23 cellular contexts compared by ENCODE assay signal in the genomic region with DNA sequence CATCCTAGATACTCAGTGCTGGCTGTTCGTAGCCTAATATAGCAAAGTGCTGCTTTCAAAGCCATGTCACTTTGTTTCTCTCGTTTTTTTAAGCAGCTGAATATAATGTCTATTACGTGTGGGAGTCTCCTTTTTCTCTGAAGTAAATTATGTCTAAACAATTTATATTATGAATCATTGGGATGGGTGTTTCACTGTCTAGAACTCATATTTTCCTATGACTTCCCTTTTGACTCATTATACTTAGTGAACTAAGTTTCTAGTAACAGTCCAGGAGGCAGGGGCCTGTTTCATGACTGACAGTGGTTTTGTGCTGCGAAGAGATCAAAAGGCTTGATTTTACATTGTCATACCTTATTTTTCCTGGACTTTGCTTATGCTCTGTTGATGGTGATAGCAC.
DNase-seq lines count a peak whose midpoint lies in the region; FAIRE-seq and TF ChIP-seq lines count a peak whose summit lies in the region.
"Had no signal": no experiment of that assay in that cellular context is flagged by ENCODE, and none has a peak within 500 bp of the region (broad histone marks: within the 10 kb centered on the region; RNA-seq: fewer than 3 reads in every experiment).

No MANE protein-coding gene starts in this region.

- FAIRE-seq in HTR-8/SVneo (lab: Jason Lieb, UNC) (no peak), astrocyte (lab: Jason Lieb, UNC) (no peak)

- peak overlapping the region; percentile 69 for H3K27ac Mint-ChIP-seq in astrocyte (ENCODE audit: unreplicated experiment)
- no peak overlapping the region for H3K27ac Mint-ChIP-seq in endothelial cell (ENCODE audit: unreplicated experiment)
- H3K27ac Mint-ChIP-seq: activated CD4-positive, alpha-beta memory T cell treated with anti-CD3 and anti-CD28 coated beads, Interleukin-2, amount 10 ng/mL, durations not matched to agents 7 days and 5 days; activated naive CD8-positive, alpha-beta T cell treated with anti-CD3 and anti-CD28 coated beads, Interleukin-2, amount 10 ng/mL, durations not matched to agents 7 days and 5 days; activated T-cell treated with anti-CD3 and anti-CD28 coated beads, Interleukin-2, amount 50 U/mL, for 72 hours; endodermal cell; IgD-negative memory B cell had no signal

- no peaks in the 10 kb centered on the region for H3K4me1 ChIP-seq in astrocyte (ENCODE audit: insufficient read depth, low read length)

- no peaks in the 10 kb centered on the region for H3K27me3 ChIP-seq in astrocyte (ENCODE audit: insufficient read depth, low read length)

- no peak overlapping the region for H2AFZ ChIP-seq in astrocyte (ENCODE audit: low read depth, low read length)

- no peaks in the 10 kb centered on the region for H3K36me3 Mint-ChIP-seq in astrocyte (ENCODE audit: low read depth, unreplicated experiment)
- H3K36me3 Mint-ChIP-seq in endothelial cell (ENCODE audit: low read depth, unreplicated experiment) = no peaks in the 10 kb centered on the region
- H3K36me3 Mint-ChIP-seq: activated naive CD8-positive, alpha-beta T cell treated with anti-CD3 and anti-CD28 coated beads, Interleukin-2, amount 10 ng/mL, durations not matched to agents 7 days and 5 days; IgD-negative memory B cell had no signal

- no peaks in the 10 kb centered on the region for H3K36me3 ChIP-seq in astrocyte (ENCODE audit: insufficient read depth, low read length)

- H3K79me2 ChIP-seq in astrocyte (ENCODE audit: insufficient read depth, low read length) = no peaks in the 10 kb centered on the region

- H3K4me3 Mint-ChIP-seq in astrocyte (ENCODE audit: unreplicated experiment) (no peak overlapping the region), endothelial cell (ENCODE audit: unreplicated experiment) (no peak overlapping the region)
- H3K4me3 Mint-ChIP-seq: activated CD4-positive, alpha-beta memory T cell treated with anti-CD3 and anti-CD28 coated beads, Interleukin-2, amount 10 ng/mL, durations not matched to agents 7 days and 5 days; activated naive CD8-positive, alpha-beta T cell treated with anti-CD3 and anti-CD28 coated beads, Interleukin-2, amount 10 ng/mL, durations not matched to agents 7 days and 5 days; activated T-cell treated with anti-CD3 and anti-CD28 coated beads, Interleukin-2, amount 50 U/mL, for 72 hours; central memory CD8-positive, alpha-beta T cell; endodermal cell had no signal

- DNase-seq in AG20443 (ENCODE audit: low spot score) (peak; percentile 25), HTR-8/SVneo (ENCODE audit: insufficient read length, low spot score) (peak; percentile 43), astrocyte (ENCODE audit: low read depth) (peak; percentile 20), kidney glomerular epithelial cell (lab: John Stamatoyannopoulos, UW) (peak; percentile 73), Kasumi-1 (lab: John Stamatoyannopoulos, UW) (no peak), pons (ENCODE audit: low spot score) (no peak), NCI-H187 (lab: John Stamatoyannopoulos, UW) (no peak), endothelial cell (ENCODE audit: low spot score) (no peak)
- DNase-seq: activated CD4-positive, alpha-beta memory T cell treated with anti-CD3 and anti-CD28 coated beads, Interleukin-2, amount 10 ng/mL, durations not matched to agents 7 days and 5 days; activated naive CD8-positive, alpha-beta T cell treated with anti-CD3 and anti-CD28 coated beads, Interleukin-2, amount 10 ng/mL, durations not matched to agents 7 days and 5 days; activated T-cell treated with anti-CD3 and anti-CD28 coated beads, Interleukin-2, amount 50 U/mL, for 72 hours; AML-193; COR-L47; endodermal cell; foreskin melanocyte; NCI-H1417 treated with DMSO at 0.1 percent for 48 hours; NCI-H226; occipital lobe; RPMI8226; SW 1271 had no signal

- no peaks in the 10 kb centered on the region for H4K20me1 ChIP-seq in astrocyte (ENCODE audit: insufficient read depth, low read length)

- H3K27me3 Mint-ChIP-seq in astrocyte (ENCODE audit: low read depth, unreplicated experiment) = no peaks in the 10 kb centered on the region
- H3K27me3 Mint-ChIP-seq in endothelial cell (ENCODE audit: unreplicated experiment) = peaks cover 2% of the 10 kb centered on the region
- H3K27me3 Mint-ChIP-seq: activated CD4-positive, alpha-beta memory T cell treated with anti-CD3 and anti-CD28 coated beads, Interleukin-2, amount 10 ng/mL, durations not matched to agents 7 days and 5 days; activated naive CD8-positive, alpha-beta T cell treated with anti-CD3 and anti-CD28 coated beads, Interleukin-2, amount 10 ng/mL, durations not matched to agents 7 days and 5 days; central memory CD8-positive, alpha-beta T cell; IgD-negative memory B cell had no signal

- TF ChIP-seq CTCF in astrocyte (IDR thresholded peaks at IDR 0.05; ENCODE audit: insufficient read depth, low read depth, low read length) (no peak), endothelial cell (IDR thresholded peaks at IDR 0.05; ENCODE audit: unreplicated experiment) (no peak)

- H3K27ac ChIP-seq in astrocyte (ENCODE audit: low read depth, low read length) = no peak overlapping the region
- H3K27ac ChIP-seq: VCaP had no signal

- H3K4me1 Mint-ChIP-seq in astrocyte (ENCODE audit: low read depth, unreplicated experiment) = peaks cover 8% of the 10 kb centered on the region
- H3K4me1 Mint-ChIP-seq in endothelial cell (ENCODE audit: unreplicated experiment) = no peaks in the 10 kb centered on the region
- H3K4me1 Mint-ChIP-seq: activated CD4-positive, alpha-beta memory T cell treated with anti-CD3 and anti-CD28 coated beads, Interleukin-2, amount 10 ng/mL, durations not matched to agents 7 days and 5 days; activated naive CD8-positive, alpha-beta T cell treated with anti-CD3 and anti-CD28 coated beads, Interleukin-2, amount 10 ng/mL, durations not matched to agents 7 days and 5 days; central memory CD8-positive, alpha-beta T cell; IgD-negative memory B cell had no signal

- H3K4me3 ChIP-seq in astrocyte (ENCODE audit: insufficient read depth, low read depth, low read length) = no peak overlapping the region

- H3K4me2 ChIP-seq in astrocyte (ENCODE audit: low read length) = no peak overlapping the region

- H3K9ac ChIP-seq in astrocyte (ENCODE audit: low read length) = peak overlapping the region; percentile 30

- H3K9me3 ChIP-seq in astrocyte (ENCODE audit: insufficient read depth, low read depth, low read length) = no peaks in the 10 kb centered on the region

- H3K9me3 Mint-ChIP-seq in astrocyte (ENCODE audit: unreplicated experiment) (no peaks in the 10 kb centered on the region), endothelial cell (ENCODE audit: unreplicated experiment) (no peaks in the 10 kb centered on the region)

Comparison
In these comparisons a context has a peak if more than half of its experiments do, and no peak if none do; other contexts are left out.
1. DNase-seq: peak in AG20443 (single experiment), HTR-8/SVneo (single experiment), astrocyte (single experiment) and kidney glomerular epithelial cell (single experiment); none in Kasumi-1 (0 of 2), pons (single experiment), NCI-H187 (0 of 2) and endothelial cell (single experiment).